9 cellular contexts compared by ENCODE assay signal in genomic region chr16:31382485-31383161, GRCh38. TPM values are rescaled to one million over a fixed set of nuclear protein-coding genes. Genes with fewer than 3 reads are reported as not detected.
DNase-seq lines count a peak whose midpoint lies in the region; ATAC-seq lines count a peak whose summit lies in the region.
"Had no signal": no experiment of that assay in that cellular context is flagged by ENCODE, and none has a peak within 500 bp of the region (broad histone marks: within the 10 kb centered on the region; RNA-seq: fewer than 3 reads in every experiment).

No MANE protein-coding gene starts in this region.

- DNase-seq in ELR (ENCODE audit: low read depth) (peak; percentile 59), SHP77 treated with DMSO at 0.1 percent for 48 hours (lab: John Stamatoyannopoulos, UW) (peak; percentile 7), Right ventricle myocardium superior (peak; percentile 83), retina (peak; percentile 66)
- peak in 3 of 4 experiments; percentile 7 to 28 (median 25) for DNase-seq in activated naive CD4-positive, alpha-beta T cell (lab: John Stamatoyannopoulos, UW)

- peak; percentile 62 for ATAC-seq in HG02885 (IDR thresholded peaks at IDR 0.05; ENCODE audit: poor library complexity, unreplicated experiment)
- peak; percentile 94 for ATAC-seq in Right ventricle myocardium superior (ENCODE audit: poor library complexity)
- ATAC-seq in GM19023 (IDR thresholded peaks at IDR 0.05; ENCODE audit: unreplicated experiment), result no peak
- no peak for ATAC-seq in GM21423 (IDR thresholded peaks at IDR 0.05; ENCODE audit: unreplicated experiment)

- intact Hi-C loops in Right ventricle myocardium superior (cut with DNase I), result no loop called here

RNA-seq across cellular contexts. Expression of gene ITGAD, which starts 10.5 kb away (rescaled TPM):
- not detected for total RNA-seq in Right ventricle myocardium superior
- total RNA-seq: activated CD8-positive, alpha-beta memory T cell treated with anti-CD3 and anti-CD28 coated beads for 36 hours had no signal

RNA-seq across cellular contexts. Expression of gene ITGAX, which starts 27.6 kb away (rescaled TPM):
- total RNA-seq in Right ventricle myocardium superior, result 1.2 TPM

RNA-seq across cellular contexts. Expression of gene COX6A2, which starts 45.5 kb away (rescaled TPM):
- total RNA-seq in Right ventricle myocardium superior, result 1,514 TPM
- total RNA-seq: activated CD8-positive, alpha-beta memory T cell treated with anti-CD3 and anti-CD28 coated beads for 36 hours had no signal

RNA-seq across cellular contexts. Expression of gene ZNF843, which starts 60.0 kb away (rescaled TPM):
- 1.9 TPM for total RNA-seq in Right ventricle myocardium superior

Comparison
In these comparisons a context has a peak if more than half of its experiments do, and no peak if none do; other contexts are left out.
1. DNase-seq: peak in every context shown above with its lines; median percentile 83 in Right ventricle myocardium superior; 66 in retina; 59 in ELR; 25 in activated naive CD4-positive, alpha-beta T cell; 7 in SHP77 treated with DMSO at 0.1 percent for 48 hours.
2. ATAC-seq: peak in HG02885 (single experiment) and Right ventricle myocardium superior (single experiment); none in GM19023 (single experiment) and GM21423 (single experiment).